19 cellular contexts compared by ENCODE assay signal in genomic region chr7:116283595-116284204, GRCh38.
DNase-seq lines count a peak whose midpoint lies in the region; ATAC-seq, FAIRE-seq and TF ChIP-seq lines count a peak whose summit lies in the region.
"Had no signal": no experiment of that assay in that cellular context is flagged by ENCODE, and none has a peak within 500 bp of the region (broad histone marks: within the 10 kb centered on the region; RNA-seq: fewer than 3 reads in every experiment).

No MANE protein-coding gene starts in this region.

- no peak for DNase-seq in HCT116 (ENCODE audit: low read depth, low spot score)
- DNase-seq in Panc1 (ENCODE audit: low read depth, low spot score) = no peak
- DNase-seq in keratinocyte (ENCODE audit: low read depth, low spot score) = no peak
- no peak for DNase-seq in lung (ENCODE audit: low spot score)
- DNase-seq in HK-2 (ENCODE audit: unreplicated experiment) = no peak
- DNase-seq in hippocampal formation (lab: John Stamatoyannopoulos, UW) = no peak
- no peak for DNase-seq in HT-29 (ENCODE audit: low spot score)
- no peak for DNase-seq in stimulated activated naive CD4-positive, alpha-beta T cell treated with Interleukin-2 at 50 U/mL for 16 hours (lab: John Stamatoyannopoulos, UW)
- DNase-seq: BE2C; CD4-positive, alpha-beta memory T cell; COR-L47; DMS153; DMS79 treated with DMSO at 0.1 percent for 48 hours had no signal

- peak; percentile 69 for FAIRE-seq in keratinocyte (lab: Jason Lieb, UNC)
- FAIRE-seq: A549, D721Med, G401.6, GM12892 had no signal

- POLR2A ChIA-PET in HCT116 (lab: Charles Lee) (interaction anchor here (1.7 kb wide), 1 partner anchor 12 kb away, joined by 5 read pairs; no protein-coding TSS in a partner anchor), Panc1 (lab: Charles Lee) (no interaction called here)

- H3K4me3 ChIP-seq in HCT116 (replicated peaks in 1 of 2; ENCODE audit: low read depth in 1 of 2, low read length in 2 of 2) (no peak overlapping the region), Panc1 (ENCODE audit: low read depth in 2 of 2, low read length in 2 of 2) (no peak overlapping the region), keratinocyte (ENCODE audit: control insufficient read depth in 2 of 3, extremely low read depth in 1 of 3, insufficient read depth in 2 of 3, low read depth in 1 of 3, low read length in 3 of 3) (no peak overlapping the region), lung (no peak overlapping the region)
- H3K4me3 ChIP-seq: A549 had no signal

- no peaks in the 10 kb centered on the region for H3K9me3 ChIP-seq in HCT116 (ENCODE audit: control insufficient read depth in 1 of 2, insufficient read depth in 1 of 2, low read depth in 1 of 2, low read length in 2 of 2)
- H3K9me3 ChIP-seq in Panc1 (ENCODE audit: control insufficient read depth, insufficient read depth, low read depth, low read length) = no peaks in the 10 kb centered on the region
- H3K9me3 ChIP-seq in keratinocyte (ENCODE audit: control insufficient read depth, low read depth, low read length) = no peaks in the 10 kb centered on the region
- no peaks in the 10 kb centered on the region for H3K9me3 ChIP-seq in lung (ENCODE audit: control insufficient read depth in 2 of 2, insufficient read depth in 1 of 2, low read length in 1 of 2)
- H3K9me3 ChIP-seq: A549, BE2C had no signal

- dilution Hi-C loops in keratinocyte (cut with MboI; ENCODE audit: extremely low pct_ligation_motif_present, low sequenced_read_pairs) = no loop called here

- H3K4me1 ChIP-seq in HCT116 (ENCODE audit: control insufficient read depth in 1 of 2, insufficient read depth in 2 of 2, low read length in 2 of 2) (peaks cover 36 to 41% of the 10 kb centered on the region in 2 experiments), Panc1 (ENCODE audit: control insufficient read depth, insufficient read depth, low read length) (peaks cover 8% of the 10 kb centered on the region), keratinocyte (ENCODE audit: control insufficient read depth, extremely low read depth, insufficient read depth, low read length) (peaks cover 28% of the 10 kb centered on the region), lung (ENCODE audit: control insufficient read depth in 2 of 2, insufficient read depth in 2 of 2, low read length in 2 of 2) (peaks cover 3 to 4% of the 10 kb centered on the region in 2 donors)
- H3K4me1 ChIP-seq: BE2C had no signal

- H2AFZ ChIP-seq in HCT116 (ENCODE audit: low read depth, low read length, poor library complexity, severe bottlenecking) = no peak overlapping the region
- no peak overlapping the region for H2AFZ ChIP-seq in keratinocyte (ENCODE audit: control insufficient read depth, low read length)

- in situ Hi-C loops in Panc1 (cut with HindIII; ENCODE audit: low pct_unique_long_range_greater_than_20kb, low sequenced_read_pairs) = no loop called here

- TF ChIP-seq CTCF in HCT116 (IDR thresholded peaks at IDR 0.05 in 2 of 3, conservative IDR thresholded peaks at IDR 0.05 in 1 of 3; ENCODE audit: borderline replicate concordance in 1 of 3, insufficient read depth in 1 of 3, low read depth in 2 of 3, low read length in 2 of 3) = no peak
- TF ChIP-seq CTCF in Panc1 (IDR thresholded peaks at IDR 0.05) = no peak
- TF ChIP-seq CTCF in keratinocyte (optimal IDR thresholded peaks at IDR 0.05 in 1 of 3, IDR thresholded peaks at IDR 0.05 in 1 of 3, conservative IDR thresholded peaks at IDR 0.05 in 1 of 3; ENCODE audit: extremely low read depth in 1 of 3, insufficient read depth in 2 of 3, low read length in 3 of 3) = no peak
- no peak for TF ChIP-seq CTCF in lung (IDR thresholded peaks at IDR 0.05; ENCODE audit: control extremely low read depth, extremely low read depth)

- H3K9me2 ChIP-seq in HCT116 (ENCODE audit: insufficient read depth) = no peaks in the 10 kb centered on the region

- H3K27ac ChIP-seq in HCT116 (ENCODE audit: low read depth, low read length) (peak overlapping the region; percentile 56; the same call in 1 of the 2 replicates), Panc1 (ENCODE audit: low read length) (peak overlapping the region; percentile 78), keratinocyte (ENCODE audit: control insufficient read depth, insufficient read depth, low read length) (no peak overlapping the region), lung (ENCODE audit: low read depth in 1 of 2, low read length in 1 of 2) (peak overlapping the region in 1 of 2 donors; percentile 53)
- H3K27ac ChIP-seq: C4-2B, HL-60 had no signal

- TF ChIP-seq RAD21 in HCT116 (IDR thresholded peaks at IDR 0.05; ENCODE audit: low read depth) = no peak

- ATAC-seq in HCT116 (no peak), Panc1 (no peak), lung (ENCODE audit: insufficient read depth, low FRiP score) (peak; percentile 73)
- ATAC-seq: A549 had no signal

- no peak for TF ChIP-seq POLR2A in HCT116 (IDR thresholded peaks at IDR 0.05; ENCODE audit: borderline replicate concordance, extremely low read depth, insufficient read depth, insufficient read length)

- H3K79me2 ChIP-seq in HCT116 (ENCODE audit: insufficient read depth, low read length) (no peaks in the 10 kb centered on the region), keratinocyte (ENCODE audit: control insufficient read depth, insufficient read depth, low read length) (no peaks in the 10 kb centered on the region)

- no peaks in the 10 kb centered on the region for H3K9me1 ChIP-seq in keratinocyte (ENCODE audit: control insufficient read depth, extremely low read depth, insufficient read depth, low read length)

- H3K36me3 ChIP-seq in HCT116 (ENCODE audit: control insufficient read depth in 1 of 2, insufficient read depth in 2 of 2, low read length in 2 of 2) (no peaks in the 10 kb centered on the region), Panc1 (ENCODE audit: control insufficient read depth, insufficient read depth, low read length) (no peaks in the 10 kb centered on the region), keratinocyte (ENCODE audit: control insufficient read depth in 2 of 2, extremely low read depth in 1 of 2, insufficient read depth in 2 of 2, low read length in 2 of 2) (no peaks in the 10 kb centered on the region), lung (ENCODE audit: control insufficient read depth in 2 of 2, insufficient read depth in 2 of 2, low read length in 2 of 2) (no peaks in the 10 kb centered on the region)
- H3K36me3 ChIP-seq: BE2C had no signal

- H3K27me3 ChIP-seq in HCT116 (ENCODE audit: insufficient read depth, low read length) = no peaks in the 10 kb centered on the region
- no peaks in the 10 kb centered on the region for H3K27me3 ChIP-seq in Panc1 (ENCODE audit: control insufficient read depth, insufficient read depth, low read length)
- H3K27me3 ChIP-seq in keratinocyte (ENCODE audit: control insufficient read depth, extremely low read depth, insufficient read depth, low read length) = no peaks in the 10 kb centered on the region
- no peaks in the 10 kb centered on the region for H3K27me3 ChIP-seq in lung (ENCODE audit: control insufficient read depth, insufficient read depth)
- H3K27me3 ChIP-seq: BE2C had no signal

- intact Hi-C loops in HCT116 (cut with micrococcal nuclease) (no loop called here), Panc1 (cut with micrococcal nuclease; ENCODE audit: unreplicated experiment) (no loop called here)

- H4K20me1 ChIP-seq in HCT116 (ENCODE audit: insufficient read depth) (no peaks in the 10 kb centered on the region), keratinocyte (ENCODE audit: control insufficient read depth, extremely low read depth, insufficient read depth, low read length) (no peaks in the 10 kb centered on the region)

- H3K9ac ChIP-seq in HCT116 (ENCODE audit: low read length) (no peak overlapping the region), keratinocyte (ENCODE audit: control insufficient read depth, extremely low read depth, insufficient read depth, low read length) (no peak overlapping the region)

- WGBS in lung, 2 donors = 70 to 81% methylated on average over 3 of the region's 3 CpGs

- BruUV-seq in HCT116 (replicated peaks; lab: Mats Ljungman, UMichigan) = no TSS peak
- BruUV-seq in Panc1 (replicated peaks; lab: Mats Ljungman, UMichigan) = no TSS peak

- CTCF ChIA-PET in HCT116 (lab: Charles Lee) (no interaction called here), Panc1 (lab: Charles Lee) (interaction anchor here (0.5 kb wide), 1 partner anchor 206 kb away, joined by 7 read pairs; no protein-coding TSS in a partner anchor)

- RAD21 ChIA-PET in HCT116 (lab: Charles Lee; ENCODE audit: low non-redundant PET in 1 of 2, low total read pairs in 2 of 2, uncharacterized antibody in 2 of 2, unreplicated experiment in 2 of 2) = no interaction called here

- H3K4me2 ChIP-seq in HCT116 (ENCODE audit: low read length) (peak overlapping the region; percentile 31; the same call in 1 of the 2 replicates), keratinocyte (ENCODE audit: control insufficient read depth, extremely low read depth, insufficient read depth, low read depth, low read length) (peak overlapping the region; percentile 19)
- H3K4me2 ChIP-seq: A549 had no signal

TF ChIP-seq in HCT116, 20 proteins besides CTCF, POLR2A, EP300 and RAD21:
- TF ChIP-seq EZH2 (IDR thresholded peaks at IDR 0.05) (no peak), EGR1 (IDR thresholded peaks at IDR 0.05; ENCODE audit: low read depth) (no peak)
